In the genomic region with DNA sequence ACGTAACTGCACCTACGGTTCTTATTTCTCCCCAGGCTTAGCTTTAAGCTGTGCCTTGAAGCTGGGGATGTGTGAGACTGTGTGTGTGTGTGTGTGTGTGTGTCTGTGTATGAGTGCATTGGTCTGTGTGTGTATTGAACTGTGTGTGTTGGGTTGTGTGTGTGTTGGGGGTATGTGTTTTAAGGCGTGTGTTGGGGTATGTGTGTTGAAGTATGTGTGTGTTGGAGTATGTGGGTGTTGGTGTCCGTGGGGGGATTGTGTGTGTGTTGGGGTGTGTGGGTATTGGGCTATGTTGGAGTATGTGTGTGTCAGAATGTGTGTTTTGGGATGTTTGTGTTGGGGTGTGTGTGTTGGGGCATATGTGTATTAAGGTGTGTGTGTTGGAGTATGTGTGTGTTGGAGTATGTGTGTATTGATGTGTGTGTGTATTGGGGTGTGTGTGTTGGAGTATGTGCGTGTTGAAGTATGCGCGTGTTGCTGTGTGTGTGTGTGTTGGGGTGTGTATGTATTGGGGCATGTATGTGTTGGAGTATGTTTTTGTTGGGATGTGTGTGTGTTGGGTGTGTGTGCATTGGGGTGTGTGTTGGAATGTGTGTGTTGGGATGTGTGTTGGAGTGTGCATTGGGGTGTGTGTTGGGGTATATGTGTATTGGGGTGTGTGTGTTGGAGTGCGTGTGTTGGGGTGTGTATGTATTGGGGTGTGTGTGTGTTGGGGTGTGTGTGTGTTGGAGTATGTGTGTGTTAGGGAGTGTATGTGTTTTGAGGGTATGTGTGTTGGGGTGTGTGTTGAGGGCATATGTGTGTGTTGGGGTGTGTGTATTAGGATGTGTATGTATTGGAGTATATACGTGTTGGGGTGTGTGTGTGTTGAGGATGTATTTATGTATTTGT, we compare ENCODE assay signal across 1 cellular context.
TF ChIP-seq lines count a peak whose summit lies in the region.

No MANE protein-coding gene starts in this region.

TF ChIP-seq in K562, 482 proteins besides CTCF, POLR2A, EP300 and RAD21 (continued from another document):
- TF ChIP-seq THRAP3 (IDR thresholded peaks at IDR 0.05; ENCODE audit: borderline replicate concordance) = peak; percentile 68
- no peak for TF ChIP-seq MECOM (CRISPR knock-in tag; IDR thresholded peaks at IDR 0.05)
- TF ChIP-seq CBX1 (IDR thresholded peaks at IDR 0.05; ENCODE audit: low read depth) = peak; percentile 73; the same call in 1 of the 2 replicates
- TF ChIP-seq TCF7L2 (IDR thresholded peaks at IDR 0.05; ENCODE audit: low read depth, low read length) = no peak
- TF ChIP-seq, protein P1, sequence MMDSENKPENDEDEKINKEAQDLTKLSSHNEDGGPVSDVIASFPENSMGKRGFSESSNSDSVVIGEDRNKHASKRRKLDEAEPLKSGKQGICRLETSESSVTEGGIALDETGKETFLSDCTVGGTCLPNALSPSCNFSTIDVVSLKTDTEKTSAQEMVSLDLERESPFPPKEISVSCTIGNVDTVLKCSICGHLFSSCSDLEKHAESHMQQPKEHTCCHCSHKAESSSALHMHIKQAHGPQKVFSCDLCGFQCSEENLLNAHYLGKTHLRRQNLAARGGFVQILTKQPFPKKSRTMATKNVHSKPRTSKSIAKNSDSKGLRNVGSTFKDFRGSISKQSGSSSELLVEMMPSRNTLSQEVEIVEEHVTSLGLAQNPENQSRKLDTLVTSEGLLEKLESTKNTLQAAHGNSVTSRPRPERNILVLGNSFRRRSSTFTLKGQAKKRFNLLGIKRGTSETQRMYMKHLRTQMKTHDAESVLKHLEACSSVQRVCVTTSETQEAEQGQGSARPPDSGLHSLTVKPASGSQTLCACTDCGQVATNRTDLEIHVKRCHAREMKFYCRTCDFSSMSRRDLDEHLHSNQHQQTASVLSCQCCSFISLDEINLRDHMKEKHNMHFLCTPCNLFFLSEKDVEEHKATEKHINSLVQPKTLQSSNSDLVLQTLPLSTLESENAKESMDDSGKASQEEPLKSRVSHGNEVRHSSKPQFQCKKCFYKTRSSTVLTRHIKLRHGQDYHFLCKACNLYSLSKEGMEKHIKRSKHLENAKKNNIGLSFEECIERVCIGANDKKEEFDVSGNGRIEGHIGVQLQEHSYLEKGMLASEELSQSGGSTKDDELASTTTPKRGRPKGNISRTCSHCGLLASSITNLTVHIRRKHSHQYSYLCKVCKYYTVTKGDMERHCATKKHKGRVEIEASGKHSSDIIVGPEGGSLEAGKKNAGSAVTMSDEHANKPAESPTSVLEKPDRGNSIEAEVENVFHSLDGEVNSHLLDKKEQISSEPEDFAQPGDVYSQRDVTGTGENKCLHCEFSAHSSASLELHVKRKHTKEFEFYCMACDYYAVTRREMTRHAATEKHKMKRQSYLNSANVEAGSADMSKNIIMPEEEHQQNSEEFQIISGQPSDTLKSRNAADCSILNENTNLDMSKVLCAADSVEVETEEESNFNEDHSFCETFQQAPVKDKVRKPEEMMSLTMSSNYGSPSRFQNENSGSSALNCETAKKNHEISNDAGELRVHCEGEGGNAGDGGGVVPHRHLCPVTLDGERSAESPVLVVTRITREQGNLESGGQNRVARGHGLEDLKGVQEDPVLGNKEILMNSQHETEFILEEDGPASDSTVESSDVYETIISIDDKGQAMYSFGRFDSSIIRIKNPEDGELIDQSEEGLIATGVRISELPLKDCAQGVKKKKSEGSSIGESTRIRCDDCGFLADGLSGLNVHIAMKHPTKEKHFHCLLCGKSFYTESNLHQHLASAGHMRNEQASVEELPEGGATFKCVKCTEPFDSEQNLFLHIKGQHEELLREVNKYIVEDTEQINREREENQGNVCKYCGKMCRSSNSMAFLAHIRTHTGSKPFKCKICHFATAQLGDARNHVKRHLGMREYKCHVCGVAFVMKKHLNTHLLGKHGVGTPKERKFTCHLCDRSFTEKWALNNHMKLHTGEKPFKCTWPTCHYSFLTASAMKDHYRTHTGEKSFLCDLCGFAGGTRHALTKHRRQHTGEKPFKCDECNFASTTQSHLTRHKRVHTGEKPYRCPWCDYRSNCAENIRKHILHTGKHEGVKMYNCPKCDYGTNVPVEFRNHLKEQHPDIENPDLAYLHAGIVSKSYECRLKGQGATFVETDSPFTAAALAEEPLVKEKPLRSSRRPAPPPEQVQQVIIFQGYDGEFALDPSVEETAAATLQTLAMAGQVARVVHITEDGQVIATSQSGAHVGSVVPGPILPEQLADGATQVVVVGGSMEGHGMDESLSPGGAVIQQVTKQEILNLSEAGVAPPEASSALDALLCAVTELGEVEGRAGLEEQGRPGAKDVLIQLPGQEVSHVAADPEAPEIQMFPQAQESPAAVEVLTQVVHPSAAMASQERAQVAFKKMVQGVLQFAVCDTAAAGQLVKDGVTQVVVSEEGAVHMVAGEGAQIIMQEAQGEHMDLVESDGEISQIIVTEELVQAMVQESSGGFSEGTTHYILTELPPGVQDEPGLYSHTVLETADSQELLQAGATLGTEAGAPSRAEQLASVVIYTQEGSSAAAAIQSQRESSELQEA (IDR thresholded peaks at IDR 0.05; ENCODE audit: low read depth) = peak; percentile 14; the same call in 1 of the 2 replicates
- peak; percentile 7 to 39; a peak in 3 of 4 replicates for TF ChIP-seq TRIM24 (IDR thresholded peaks at IDR 0.05)
- TF ChIP-seq TEAD4 (IDR thresholded peaks at IDR 0.05; ENCODE audit: low read length) = 0 out of 2 replicates have a peak, but pooled peaks have one; percentile 7
- TF ChIP-seq TEAD4 (CRISPR knock-in tag; IDR thresholded peaks at IDR 0.05; ENCODE audit: borderline replicate concordance) = no peak
- no peak for TF ChIP-seq ZNF232 (CRISPR knock-in tag; IDR thresholded peaks at IDR 0.05)
- TF ChIP-seq ZNF551 (CRISPR knock-in tag; IDR thresholded peaks at IDR 0.05) = no peak
- peak; percentile 56; the same call in 1 of the 2 replicates for TF ChIP-seq NFRKB (IDR thresholded peaks at IDR 0.05; ENCODE audit: low read depth)
- TF ChIP-seq TCFL5 (CRISPR knock-in tag; conservative IDR thresholded peaks at IDR 0.05) = no peak
- TF ChIP-seq, protein P2, sequence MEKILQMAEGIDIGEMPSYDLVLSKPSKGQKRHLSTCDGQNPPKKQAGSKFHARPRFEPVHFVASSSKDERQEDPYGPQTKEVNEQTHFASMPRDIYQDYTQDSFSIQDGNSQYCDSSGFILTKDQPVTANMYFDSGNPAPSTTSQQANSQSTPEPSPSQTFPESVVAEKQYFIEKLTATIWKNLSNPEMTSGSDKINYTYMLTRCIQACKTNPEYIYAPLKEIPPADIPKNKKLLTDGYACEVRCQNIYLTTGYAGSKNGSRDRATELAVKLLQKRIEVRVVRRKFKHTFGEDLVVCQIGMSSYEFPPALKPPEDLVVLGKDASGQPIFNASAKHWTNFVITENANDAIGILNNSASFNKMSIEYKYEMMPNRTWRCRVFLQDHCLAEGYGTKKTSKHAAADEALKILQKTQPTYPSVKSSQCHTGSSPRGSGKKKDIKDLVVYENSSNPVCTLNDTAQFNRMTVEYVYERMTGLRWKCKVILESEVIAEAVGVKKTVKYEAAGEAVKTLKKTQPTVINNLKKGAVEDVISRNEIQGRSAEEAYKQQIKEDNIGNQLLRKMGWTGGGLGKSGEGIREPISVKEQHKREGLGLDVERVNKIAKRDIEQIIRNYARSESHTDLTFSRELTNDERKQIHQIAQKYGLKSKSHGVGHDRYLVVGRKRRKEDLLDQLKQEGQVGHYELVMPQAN (IDR thresholded peaks at IDR 0.05; ENCODE audit: borderline replicate concordance) = peak; percentile 40; the same call in 1 of the 2 replicates
- TF ChIP-seq PPARD (CRISPR knock-in tag; IDR thresholded peaks at IDR 0.05) = no peak
- TF ChIP-seq RB1 (IDR thresholded peaks at IDR 0.05; ENCODE audit: low read depth) = no peak
- TF ChIP-seq, protein P3, sequence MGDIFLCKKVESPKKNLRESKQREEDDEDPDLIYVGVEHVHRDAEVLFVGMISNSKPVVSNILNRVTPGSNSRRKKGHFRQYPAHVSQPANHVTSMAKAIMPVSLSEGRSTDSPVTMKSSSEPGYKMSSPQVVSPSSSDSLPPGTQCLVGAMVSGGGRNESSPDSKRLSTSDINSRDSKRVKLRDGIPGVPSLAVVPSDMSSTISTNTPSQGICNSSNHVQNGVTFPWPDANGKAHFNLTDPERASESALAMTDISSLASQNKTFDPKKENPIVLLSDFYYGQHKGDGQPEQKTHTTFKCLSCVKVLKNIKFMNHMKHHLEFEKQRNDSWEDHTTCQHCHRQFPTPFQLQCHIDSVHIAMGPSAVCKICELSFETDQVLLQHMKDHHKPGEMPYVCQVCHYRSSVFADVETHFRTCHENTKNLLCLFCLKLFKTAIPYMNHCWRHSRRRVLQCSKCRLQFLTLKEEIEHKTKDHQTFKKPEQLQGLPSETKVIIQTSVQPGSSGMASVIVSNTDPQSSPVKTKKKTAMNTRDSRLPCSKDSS (IDR thresholded peaks at IDR 0.05; ENCODE audit: low read depth, partially characterized antibody) = peak; percentile 45
- TF ChIP-seq, protein P4, sequence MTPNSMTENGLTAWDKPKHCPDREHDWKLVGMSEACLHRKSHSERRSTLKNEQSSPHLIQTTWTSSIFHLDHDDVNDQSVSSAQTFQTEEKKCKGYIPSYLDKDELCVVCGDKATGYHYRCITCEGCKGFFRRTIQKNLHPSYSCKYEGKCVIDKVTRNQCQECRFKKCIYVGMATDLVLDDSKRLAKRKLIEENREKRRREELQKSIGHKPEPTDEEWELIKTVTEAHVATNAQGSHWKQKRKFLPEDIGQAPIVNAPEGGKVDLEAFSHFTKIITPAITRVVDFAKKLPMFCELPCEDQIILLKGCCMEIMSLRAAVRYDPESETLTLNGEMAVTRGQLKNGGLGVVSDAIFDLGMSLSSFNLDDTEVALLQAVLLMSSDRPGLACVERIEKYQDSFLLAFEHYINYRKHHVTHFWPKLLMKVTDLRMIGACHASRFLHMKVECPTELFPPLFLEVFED (CRISPR knock-in tag; conservative IDR thresholded peaks at IDR 0.05) = peak; percentile 84
- no peak for TF ChIP-seq NCOA1 (IDR thresholded peaks at IDR 0.05; ENCODE audit: low read depth)
